In genomic region chr7:94295805-94296204, GRCh38 we compare ENCODE assay signal across 9 cellular contexts.
A peak's percentile ranks its signal among the peaks of the same experiment; 100 is the strongest.
DNase-seq lines count a peak whose midpoint lies in the region; ATAC-seq and TF ChIP-seq lines count a peak whose summit lies in the region.
"Had no signal": no experiment of that assay in that cellular context is flagged by ENCODE, and none has a peak within 500 bp of the region (broad histone marks: within the 10 kb centered on the region; RNA-seq: fewer than 3 reads in every experiment).

No MANE protein-coding gene starts in this region.

- peaks cover 8 to 41% of the 10 kb centered on the region in 2 donors for H3K4me1 ChIP-seq in ascending aorta
- H3K4me1 ChIP-seq in liver (ENCODE audit: control insufficient read depth in 4 of 4, insufficient read depth in 4 of 4, low read length in 3 of 4), result no peaks in the 10 kb centered on the region
- peaks cover 8 to 10% of the 10 kb centered on the region in 2 donors for H3K4me1 ChIP-seq in aorta (ENCODE audit: control insufficient read depth in 1 of 2, insufficient read depth in 2 of 2, low read length in 2 of 2)

- DNase-seq in SIG-M5 treated with dmso at 0.1 percent for 504 hours (lab: John Stamatoyannopoulos, UW; ENCODE audit: unreplicated experiment), result peak; percentile 9
- DNase-seq in SIG-M5 (lab: John Stamatoyannopoulos, UW), result no peak
- no peak for DNase-seq in ascending aorta (ENCODE audit: low spot score in 2 of 2)
- DNase-seq in aorta, result no peak
- DNase-seq in MV-4-11 (lab: John Stamatoyannopoulos, UW), result no peak
- DNase-seq in inferior parietal cortex (ENCODE audit: extremely low spot score), result no peak

- H3K27ac ChIP-seq in ascending aorta (peak overlapping the region; percentile 86), liver (ENCODE audit: low read depth in 1 of 2, low read length in 2 of 2) (no peak overlapping the region), aorta (ENCODE audit: low read depth in 1 of 2, low read length in 2 of 2) (peak overlapping the region; percentile 76 to 99)
- H3K27ac ChIP-seq: BLaER1 treated with 17β-estradiol and CSF1 and Interleukin-3, amounts not matched to agents 10 nM and 100 nM had no signal

- H3K36me3 ChIP-seq in ascending aorta, result no peaks in the 10 kb centered on the region
- H3K36me3 ChIP-seq in liver (ENCODE audit: control insufficient read depth in 4 of 4, insufficient read depth in 3 of 4, low read depth in 1 of 4, low read length in 3 of 4), result no peaks in the 10 kb centered on the region
- H3K36me3 ChIP-seq in aorta (ENCODE audit: control insufficient read depth in 1 of 2, insufficient read depth in 2 of 2, low read length in 1 of 2), result no peaks in the 10 kb centered on the region
- H3K36me3 ChIP-seq: BLaER1 treated with 17β-estradiol and CSF1 and Interleukin-3, amounts not matched to agents 10 nM and 100 nM had no signal

- H3K27me3 ChIP-seq in ascending aorta (no peaks in the 10 kb centered on the region), liver (ENCODE audit: control insufficient read depth in 4 of 4, insufficient read depth in 4 of 4, low read length in 3 of 4) (peaks cover 0 to 2% (median 0%) of the 10 kb centered on the region in 4 donors), aorta (ENCODE audit: control insufficient read depth in 1 of 2, insufficient read depth in 2 of 2, low read length in 1 of 2) (no peaks in the 10 kb centered on the region)
- H3K27me3 ChIP-seq: BLaER1 treated with 17β-estradiol and CSF1 and Interleukin-3, amounts not matched to agents 10 nM and 100 nM had no signal

- H3K9me3 ChIP-seq in ascending aorta (no peaks in the 10 kb centered on the region), liver (ENCODE audit: control insufficient read depth in 4 of 4, low read length in 3 of 4) (no peaks in the 10 kb centered on the region), aorta (ENCODE audit: control insufficient read depth, low read length) (no peaks in the 10 kb centered on the region)
- H3K9me3 ChIP-seq: BLaER1 treated with 17β-estradiol and CSF1 and Interleukin-3, amounts not matched to agents 10 nM and 100 nM had no signal

- 72% methylated on average over 4 of the region's 4 CpGs for WGBS in liver
- WGBS in aorta, 2 donors, result 2 to 8% methylated on average over 4 of the region's 4 CpGs

- H3K4me3 ChIP-seq in ascending aorta, result peak overlapping the region; percentile 37 to 61
- H3K4me3 ChIP-seq in liver (ENCODE audit: low read depth in 1 of 3, low read length in 3 of 3), result no peak overlapping the region
- H3K4me3 ChIP-seq in aorta (ENCODE audit: low read length in 2 of 2), result peak overlapping the region in 1 of 2 donors; percentile 29
- H3K4me3 ChIP-seq: BLaER1 treated with 17β-estradiol and CSF1 and Interleukin-3, amounts not matched to agents 10 nM and 100 nM had no signal

- ATAC-seq in aorta (ENCODE audit: low FRiP score) (peak; percentile 85), HG02938 (IDR thresholded peaks at IDR 0.05; ENCODE audit: unreplicated experiment) (no peak)

- TF ChIP-seq RAD21 in liver (IDR thresholded peaks at IDR 0.05), result peak; percentile 65 to 76

- intact Hi-C loops in ascending aorta (cut with DNase I), result loop anchor here (5.0 kb wide), 1 partner anchor 114 kb away; no protein-coding TSS in a partner anchor
- intact Hi-C loops in aorta (cut with DNase I), result loop anchor here (1.0 to 2.0 kb wide), 2 partner anchors 79 to 99 kb away; no protein-coding TSS in a partner anchor

- TF ChIP-seq CTCF in ascending aorta (IDR thresholded peaks at IDR 0.05) (peak; percentile 51 to 74 (median 69)), liver (IDR thresholded peaks at IDR 0.05; ENCODE audit: low read depth, low read length, missing input control) (peak; percentile 19)

- H3K9ac ChIP-seq in liver (ENCODE audit: low read depth in 1 of 2, low read length in 2 of 2), result no peak overlapping the region
- H3K9ac ChIP-seq: BLaER1 treated with 17β-estradiol and CSF1 and Interleukin-3, amounts not matched to agents 10 nM and 100 nM had no signal

TF ChIP-seq in liver, 16 proteins besides CTCF, POLR2A, EP300 and RAD21:
- no peak for TF ChIP-seq TAF1 (conservative IDR thresholded peaks at IDR 0.05)
- no peak for TF ChIP-seq NR2F2 (IDR thresholded peaks at IDR 0.05)
- peak; percentile 30 for TF ChIP-seq YY1 (IDR thresholded peaks at IDR 0.05)

Comparison
In these comparisons a context has a peak if more than half of its experiments do, and no peak if none do; other contexts are left out.
1. H3K27ac ChIP-seq: peak in ascending aorta (2 of 2) and aorta (2 of 2); none in liver (0 of 2).
2. H3K4me3 ChIP-seq: peak in ascending aorta (2 of 2); none in liver (0 of 3).